8 cellular contexts compared by ENCODE assay signal in genomic region chr7:104923010-104923421, GRCh38.
DNase-seq lines count a peak whose midpoint lies in the region; ATAC-seq, FAIRE-seq and TF ChIP-seq lines count a peak whose summit lies in the region.

No MANE protein-coding gene starts in this region.

- TF ChIP-seq CTCF in OCI-LY1 (IDR thresholded peaks at IDR 0.05; ENCODE audit: low read length) (peak; percentile 99), esophagus muscularis mucosa (IDR thresholded peaks at IDR 0.05) (peak; percentile 73 to 79 (median 74)), nephron progenitor cell (IDR thresholded peaks at IDR 0.05) (peak; percentile 78)

- H3K4me2 ChIP-seq in OCI-LY1 (ENCODE audit: low read length): peak overlapping the region; percentile 12; the same call in 1 of the 2 replicates

- no peak overlapping the region for H3K4me3 Mint-ChIP-seq in nephron progenitor cell

- H3K27me3 ChIP-seq in OCI-LY1 (ENCODE audit: insufficient read depth, low read length): no peaks in the 10 kb centered on the region
- H3K27me3 ChIP-seq in esophagus muscularis mucosa: no peaks in the 10 kb centered on the region

- H3K9me3 Mint-ChIP-seq in nephron progenitor cell: no peaks in the 10 kb centered on the region

- H3K27ac ChIP-seq in OCI-LY1 (ENCODE audit: low read depth, low read length, poor library complexity, severe bottlenecking) (peak overlapping the region; percentile 33), esophagus muscularis mucosa (replicated peaks in 1 of 4) (peak overlapping the region; percentile 24 to 61 (median 47)), temporal lobe (ENCODE audit: low read depth, low read length) (peak overlapping the region; percentile 40)

- DNase-seq in DMS79 (lab: John Stamatoyannopoulos, UW) (peak; percentile 29), HTR-8/SVneo (ENCODE audit: insufficient read length, low spot score) (peak; percentile 57), activated T-cell treated with anti-CD3 and anti-CD28 coated beads for 4 hours (peak; percentile 52), esophagus muscularis mucosa (ENCODE audit: extremely low spot score) (no peak), nephron progenitor cell (peak; percentile 66)

- peaks cover 7% of the 10 kb centered on the region for H3K4me1 ChIP-seq in OCI-LY1 (ENCODE audit: insufficient read depth, low read length, severe bottlenecking)
- H3K4me1 ChIP-seq in esophagus muscularis mucosa: peaks cover 9 to 17% (median 15%) of the 10 kb centered on the region in 4 donors

- no peak for TF ChIP-seq POLR2A in esophagus muscularis mucosa (IDR thresholded peaks at IDR 0.05; ENCODE audit: low read depth)

- H3K27ac Mint-ChIP-seq in nephron progenitor cell: peak overlapping the region; percentile 47

- peak overlapping the region; percentile 17; the same call in 1 of the 2 replicates for H3K9ac ChIP-seq in OCI-LY1 (ENCODE audit: low read length)

- no peaks in the 10 kb centered on the region for H3K27me3 Mint-ChIP-seq in nephron progenitor cell (ENCODE audit: low read depth, poor library complexity)

- WGBS in esophagus muscularis mucosa: 18% methylated on average over 4 of the region's 4 CpGs

- no peaks in the 10 kb centered on the region for H4K20me1 ChIP-seq in OCI-LY1 (ENCODE audit: insufficient read depth, low read length)

- FAIRE-seq in HTR-8/SVneo (lab: Jason Lieb, UNC): no peak

- intact Hi-C loops in esophagus muscularis mucosa (cut with DNase I): no loop called here

- peak; percentile 96 for ATAC-seq in GM21526 (IDR thresholded peaks at IDR 0.05; ENCODE audit: low FRiP score, unreplicated experiment)

- H3K4me1 Mint-ChIP-seq in nephron progenitor cell: peaks cover 29% of the 10 kb centered on the region

- TF ChIP-seq EP300 in esophagus muscularis mucosa (IDR thresholded peaks at IDR 0.05): no peak

- H3K36me3 Mint-ChIP-seq in nephron progenitor cell (ENCODE audit: low read depth): no peaks in the 10 kb centered on the region

- H3K4me3 ChIP-seq in OCI-LY1 (ENCODE audit: low read depth, low read length, poor library complexity, severe bottlenecking) (no peak overlapping the region), esophagus muscularis mucosa (no peak overlapping the region)

- peak overlapping the region; percentile 77 for H2AFZ ChIP-seq in OCI-LY1 (ENCODE audit: low read length)

- H3K79me2 ChIP-seq in OCI-LY1 (ENCODE audit: insufficient read depth, low read length): no peaks in the 10 kb centered on the region

- H3K9me3 ChIP-seq in OCI-LY1 (ENCODE audit: low read length): no peaks in the 10 kb centered on the region
- no peaks in the 10 kb centered on the region for H3K9me3 ChIP-seq in esophagus muscularis mucosa

- H3K36me3 ChIP-seq in OCI-LY1 (ENCODE audit: insufficient read depth, low read length) (no peaks in the 10 kb centered on the region), esophagus muscularis mucosa (no peaks in the 10 kb centered on the region)

- no peaks in the 10 kb centered on the region for H3F3A ChIP-seq in OCI-LY1 (ENCODE audit: insufficient read depth, low read length)

- no peaks in the 10 kb centered on the region for H3K9me2 ChIP-seq in OCI-LY1 (ENCODE audit: low read depth, low read length)
